13 cellular contexts compared by ENCODE assay signal in the genomic region with DNA sequence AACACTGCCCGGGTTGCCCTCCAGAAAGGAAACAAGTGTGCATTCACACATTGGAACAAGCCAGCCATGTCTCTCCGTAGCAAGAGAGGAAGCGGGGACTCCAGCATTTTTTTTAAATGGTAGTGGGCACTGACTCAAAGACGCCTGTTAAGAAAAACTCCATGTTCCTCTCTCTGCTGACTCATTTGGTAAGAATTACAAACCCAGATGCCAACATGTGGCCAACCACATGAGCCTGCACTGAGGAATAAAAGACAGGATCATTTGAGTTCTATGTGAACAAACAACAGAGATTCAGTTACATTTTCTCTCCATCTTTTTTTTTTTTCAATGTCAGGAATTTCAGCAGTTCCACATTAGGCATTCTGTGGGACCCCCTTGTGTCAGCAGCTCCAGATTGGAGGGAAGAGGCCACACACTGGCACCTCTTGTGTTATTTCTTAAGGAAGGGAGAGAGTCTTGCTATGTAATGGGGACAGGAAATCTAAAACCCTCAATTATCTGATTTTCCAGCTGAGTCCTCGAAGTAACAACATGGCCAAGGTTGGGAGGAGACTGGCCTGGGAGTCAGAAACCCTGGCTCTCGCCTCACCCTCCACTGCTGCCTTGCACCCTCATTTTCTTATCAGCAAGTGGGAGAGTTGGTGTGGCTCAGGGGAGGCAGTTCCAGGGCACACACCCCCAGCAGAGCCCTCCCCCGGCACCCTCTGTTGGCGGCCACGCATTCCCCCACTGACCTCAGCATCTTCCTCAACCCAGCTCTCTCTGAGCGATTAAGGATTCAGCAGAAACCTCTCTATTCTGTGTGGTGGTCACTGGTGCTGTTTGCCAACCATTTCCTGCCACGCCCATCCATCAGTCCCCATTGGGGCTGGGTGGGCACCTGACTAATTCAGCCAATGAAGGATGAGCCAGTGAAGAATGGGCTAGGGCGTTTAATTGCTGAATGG.
A peak's percentile ranks its signal among the peaks of the same experiment; 100 is the strongest.
DNase-seq lines count a peak whose midpoint lies in the region; ATAC-seq, FAIRE-seq and TF ChIP-seq lines count a peak whose summit lies in the region.
"Had no signal": no experiment of that assay in that cellular context is flagged by ENCODE, and none has a peak within 500 bp of the region (broad histone marks: within the 10 kb centered on the region; RNA-seq: fewer than 3 reads in every experiment).

No MANE protein-coding gene starts in this region.

- no peaks in the 10 kb centered on the region for H3K36me3 ChIP-seq in A673 (ENCODE audit: insufficient read depth, low read length, poor library complexity, severe bottlenecking)
- H3K36me3 ChIP-seq in IMR-90 (ENCODE audit: control insufficient read depth, insufficient read depth, low read length): no peaks in the 10 kb centered on the region
- no peaks in the 10 kb centered on the region for H3K36me3 ChIP-seq in breast epithelium
- no peaks in the 10 kb centered on the region for H3K36me3 ChIP-seq in mesodermal cell (ENCODE audit: control insufficient read depth, insufficient read depth, low read length)
- H3K36me3 ChIP-seq in small intestine (ENCODE audit: control insufficient read depth in 2 of 2, insufficient read depth in 2 of 2, low read length in 2 of 2): no peaks in the 10 kb centered on the region
- H3K36me3 ChIP-seq: BLaER1 treated with 17β-estradiol and CSF1 and Interleukin-3, amounts not matched to agents 10 nM and 100 nM; esophagus muscularis mucosa; uterus had no signal

- H3K9me3 ChIP-seq in A673 (ENCODE audit: low read depth, low read length, poor library complexity, severe bottlenecking) (no peaks in the 10 kb centered on the region), IMR-90 (ENCODE audit: control insufficient read depth, insufficient read depth, low read length) (no peaks in the 10 kb centered on the region), breast epithelium (no peaks in the 10 kb centered on the region), mesodermal cell (ENCODE audit: control insufficient read depth, low read length) (no peaks in the 10 kb centered on the region), small intestine (ENCODE audit: control insufficient read depth, low read depth) (no peaks in the 10 kb centered on the region)
- H3K9me3 ChIP-seq: BLaER1 treated with 17β-estradiol and CSF1 and Interleukin-3, amounts not matched to agents 10 nM and 100 nM; esophagus muscularis mucosa; uterus had no signal

- no peak for TF ChIP-seq POLR2A in IMR-90 (IDR thresholded peaks at IDR 0.05; ENCODE audit: low read depth, low read length)
- no peak for TF ChIP-seq POLR2A in breast epithelium (IDR thresholded peaks at IDR 0.05)

- H3K9ac ChIP-seq in IMR-90 (ENCODE audit: low read depth, low read length): peak overlapping the region; percentile 24; the same call in 1 of the 2 replicates
- H3K9ac ChIP-seq: BLaER1 treated with 17β-estradiol and CSF1 and Interleukin-3, amounts not matched to agents 10 nM and 100 nM had no signal

- H2BK120ac ChIP-seq in IMR-90 (ENCODE audit: low read depth, low read length): peak overlapping the region; percentile 83

- WGBS in IMR-90 (ENCODE audit: extremely low coverage in 2 of 2, insufficient read length in 1 of 2), 2 experiments: 86% methylated on average over 1 of the region's 12 CpGs; no CpG with 5 or more reads in 1 of the 2 experiments
- 92 to 93% methylated on average over 7 to 8 of the region's 12 CpGs for WGBS in mesodermal cell (ENCODE audit: insufficient coverage in 2 of 2), 2 experiments
- 63 to 77% (median 66%) methylated on average over 12 of the region's 12 CpGs for WGBS in small intestine, 3 donors

- H3K36me3 Mint-ChIP-seq in stimulated activated memory B cell treated with anti-CD40 and anti-IgM and Interleukin-4, amounts not matched to agents 10 μg/mL and 1 μg/mL and 100 μg/mL, for 72 hours: no peaks in the 10 kb centered on the region

- CTCF ChIA-PET in A673 (lab: Charles Lee): no interaction called here
- CTCF ChIA-PET in IMR-90 (lab: Yijun Ruan, JAX): no interaction called here

- H3K4ac ChIP-seq in IMR-90 (ENCODE audit: low read depth, low read length): peak overlapping the region; percentile 82

- peaks cover 18% of the 10 kb centered on the region for H3K9me1 ChIP-seq in IMR-90 (ENCODE audit: insufficient read depth, low read length)

- no peak for FAIRE-seq in small intestine (lab: Jason Lieb, UNC)

- peak overlapping the region; percentile 77 for H4K5ac ChIP-seq in IMR-90 (ENCODE audit: low read depth, low read length)

- H3K27ac Mint-ChIP-seq in stimulated activated memory B cell treated with anti-CD40 and anti-IgM and Interleukin-4, amounts not matched to agents 10 μg/mL and 1 μg/mL and 100 μg/mL, for 72 hours: no peak overlapping the region

- TF ChIP-seq CTCF in A673 (conservative IDR thresholded peaks at IDR 0.05; ENCODE audit: low read depth, low read length) (no peak), IMR-90 (conservative IDR thresholded peaks at IDR 0.05; ENCODE audit: low read depth, low read length) (no peak), breast epithelium (IDR thresholded peaks at IDR 0.05) (no peak)

- H3K18ac ChIP-seq in IMR-90 (ENCODE audit: low read depth, low read length): peak overlapping the region; percentile 77

- ATAC-seq in IMR-90 (ENCODE audit: low read depth): peak; percentile 93
- no peak for ATAC-seq in stimulated activated memory B cell treated with anti-CD40 and anti-IgM and Interleukin-4, amounts not matched to agents 10 μg/mL and 1 μg/mL and 100 μg/mL, for 72 hours

- no peak overlapping the region for H3K4me3 Mint-ChIP-seq in stimulated activated memory B cell treated with anti-CD40 and anti-IgM and Interleukin-4, amounts not matched to agents 10 μg/mL and 1 μg/mL and 100 μg/mL, for 72 hours

- peak overlapping the region; percentile 47 for H2BK5ac ChIP-seq in IMR-90 (ENCODE audit: low read depth, low read length, poor library complexity, severe bottlenecking)

- H3K4me1 ChIP-seq in A673 (ENCODE audit: insufficient read depth, low read length, poor library complexity, severe bottlenecking) (no peaks in the 10 kb centered on the region), IMR-90 (ENCODE audit: control insufficient read depth, insufficient read depth, low read length) (peaks cover 12% of the 10 kb centered on the region), breast epithelium (no peaks in the 10 kb centered on the region), mesodermal cell (ENCODE audit: control insufficient read depth, insufficient read depth, low read length, poor library complexity, severe bottlenecking) (peaks cover 25% of the 10 kb centered on the region), small intestine (ENCODE audit: control insufficient read depth in 2 of 2, insufficient read depth in 1 of 2, low read depth in 1 of 2, low read length in 1 of 2) (no peaks in the 10 kb centered on the region)
- H3K4me1 ChIP-seq: uterus had no signal

- intact Hi-C loops in A673 (cut with micrococcal nuclease; ENCODE audit: unreplicated experiment): no loop called here
- intact Hi-C loops in IMR-90 (cut with micrococcal nuclease): no loop called here
- intact Hi-C loops in breast epithelium (cut with DNase I; ENCODE audit: low total_unique reads): no loop called here

- dilution Hi-C loops in IMR-90 (cut with HindIII; ENCODE audit: low sequenced_read_pairs, unreplicated experiment): no loop called here

- H3K4me2 ChIP-seq in IMR-90 (ENCODE audit: low read depth, low read length): peak overlapping the region; percentile 41; the same call in 1 of the 2 replicates

- H3K23ac ChIP-seq in IMR-90 (ENCODE audit: low read depth, low read length): peak overlapping the region; percentile 73

- no peaks in the 10 kb centered on the region for H3K4me1 Mint-ChIP-seq in stimulated activated memory B cell treated with anti-CD40 and anti-IgM and Interleukin-4, amounts not matched to agents 10 μg/mL and 1 μg/mL and 100 μg/mL, for 72 hours

- H3K27ac ChIP-seq in A673 (ENCODE audit: low read depth, low read length, poor library complexity, severe bottlenecking) (no peak overlapping the region), IMR-90 (ENCODE audit: insufficient read depth, low read length) (peak overlapping the region; percentile 44), breast epithelium (peak overlapping the region; percentile 80 to 86), mesodermal cell (ENCODE audit: low read depth, low read length, severe bottlenecking) (peak overlapping the region; percentile 86), small intestine (ENCODE audit: low read depth in 1 of 2, low read length in 1 of 2) (no peak overlapping the region)
- H3K27ac ChIP-seq: uterus, VCaP had no signal

- H4K91ac ChIP-seq in IMR-90 (ENCODE audit: insufficient read depth, low read depth, low read length): peak overlapping the region; percentile 63

- TF ChIP-seq RAD21 in IMR-90 (IDR thresholded peaks at IDR 0.05; ENCODE audit: low read length): no peak

- DNase-seq in A673 (ENCODE audit: low spot score) (peak; percentile 38), IMR-90 (peak; percentile 87), breast epithelium (ENCODE audit: low spot score in 2 of 2) (peak in 1 of 2 donors; percentile 80), small intestine (no peak), germinal center (ENCODE audit: low spot score) (no peak)
- DNase-seq in effector CD8-positive, alpha-beta T cell (lab: John Stamatoyannopoulos, UW): no peak
- DNase-seq: activated naive CD4-positive, alpha-beta T cell treated with anti-CD3 and anti-CD28 coated beads, Interleukin-2, amount 50 U/mL, for 16 hours; uterus had no signal

- no peak overlapping the region for H3K4me3 ChIP-seq in A673 (ENCODE audit: low read depth, low read length, poor library complexity, severe bottlenecking)
- H3K4me3 ChIP-seq in IMR-90 (ENCODE audit: insufficient read depth, low read depth, low read length): no peak overlapping the region
- no peak overlapping the region for H3K4me3 ChIP-seq in breast epithelium
- no peak overlapping the region for H3K4me3 ChIP-seq in mesodermal cell (ENCODE audit: extremely low read depth, insufficient read depth, low read length, poor library complexity, severe bottlenecking)
- no peak overlapping the region for H3K4me3 ChIP-seq in small intestine (ENCODE audit: low read depth in 1 of 2, low read length in 2 of 2)
- H3K4me3 ChIP-seq: BLaER1 treated with 17β-estradiol and CSF1 and Interleukin-3, amounts not matched to agents 10 nM and 100 nM; esophagus muscularis mucosa; uterus had no signal

- in situ Hi-C loops in IMR-90 (cut with MboI; ENCODE audit: low sequenced_read_pairs): loop anchor here (10.0 kb wide), 1 partner anchor 167 kb away; no protein-coding TSS in a partner anchor

- H3K9me3 Mint-ChIP-seq in stimulated activated memory B cell treated with anti-CD40 and anti-IgM and Interleukin-4, amounts not matched to agents 10 μg/mL and 1 μg/mL and 100 μg/mL, for 72 hours: no peaks in the 10 kb centered on the region

- peak overlapping the region; percentile 99 for H2AK9ac ChIP-seq in IMR-90 (replicated peaks; ENCODE audit: low read depth, low read length, poor library complexity)

- peak overlapping the region; percentile 68 for H2AFZ ChIP-seq in IMR-90 (replicated peaks; ENCODE audit: low read length, poor library complexity)

- peak overlapping the region; percentile 43; the same call in 1 of the 2 replicates for H3K56ac ChIP-seq in IMR-90 (ENCODE audit: extremely low read depth, insufficient read depth, low read length)

- H2BK15ac ChIP-seq in IMR-90 (ENCODE audit: low read depth, low read length): peak overlapping the region; percentile 67; the same call in 1 of the 3 replicates

- H2BK20ac ChIP-seq in IMR-90 (ENCODE audit: low read depth, low read length): peak overlapping the region; percentile 74

- POLR2A ChIA-PET in A673 (lab: Charles Lee; ENCODE audit: low non-redundant PET): no interaction called here
- POLR2A ChIA-PET in IMR-90 (lab: Charles Lee; ENCODE audit: unreplicated experiment): no interaction called here

- H4K20me1 ChIP-seq in IMR-90 (ENCODE audit: insufficient read depth, low read length): no peaks in the 10 kb centered on the region
- H4K20me1 ChIP-seq: BLaER1 treated with 17β-estradiol and CSF1 and Interleukin-3, amounts not matched to agents 10 nM and 100 nM had no signal

- peak overlapping the region; percentile 84 for H3K14ac ChIP-seq in IMR-90 (replicated peaks; ENCODE audit: low read depth, low read length)

- H3K27me3 ChIP-seq in A673 (replicated peaks; ENCODE audit: insufficient read depth, low read depth, low read length, poor library complexity) (no peaks in the 10 kb centered on the region), IMR-90 (ENCODE audit: control insufficient read depth, insufficient read depth, low read length) (no peaks in the 10 kb centered on the region), breast epithelium (no peaks in the 10 kb centered on the region), small intestine (ENCODE audit: control insufficient read depth in 2 of 2, insufficient read depth in 2 of 2, low read length in 2 of 2) (no peaks in the 10 kb centered on the region)
- H3K27me3 ChIP-seq: BLaER1 treated with 17β-estradiol and CSF1 and Interleukin-3, amounts not matched to agents 10 nM and 100 nM; uterus had no signal

- peak overlapping the region; percentile 68 to 76; a peak in 3 of 4 replicates for H4K8ac ChIP-seq in IMR-90 (ENCODE audit: low read depth in 2 of 2, low read length in 2 of 2)

- BruUV-seq in A673 (replicated peaks; lab: Mats Ljungman, UMichigan): no TSS peak
- no TSS peak for BruUV-seq in IMR-90 (replicated peaks; lab: Mats Ljungman, UMichigan)

- H3K27me3 Mint-ChIP-seq in stimulated activated memory B cell treated with anti-CD40 and anti-IgM and Interleukin-4, amounts not matched to agents 10 μg/mL and 1 μg/mL and 100 μg/mL, for 72 hours: peaks cover 8% of the 10 kb centered on the region

- H2AK5ac ChIP-seq in IMR-90 (ENCODE audit: low read depth, low read length): peak overlapping the region; percentile 88

- H3K79me1 ChIP-seq in IMR-90 (ENCODE audit: low read depth in 1 of 2, low read length in 2 of 2): no peaks in the 10 kb centered on the region; a peak in 1 of 4 replicates

Comparison
In these comparisons a context has a peak if more than half of its experiments do, and no peak if none do; other contexts are left out.
1. DNase-seq: peak in A673 (single experiment) and IMR-90 (single experiment); none in effector CD8-positive, alpha-beta T cell (single experiment), small intestine (single experiment) and germinal center (single experiment).
2. H3K27ac ChIP-seq: peak in IMR-90 (single experiment), breast epithelium (2 of 2) and mesodermal cell (single experiment); none in A673 (single experiment) and small intestine (0 of 2).